In genomic region chr11:30316237-30316636, GRCh38 we compare ENCODE assay signal across 1 cellular context.
TF ChIP-seq lines count a peak whose summit lies in the region.

No MANE protein-coding gene starts in this region.

TF ChIP-seq in GM12878, 131 proteins besides CTCF, POLR2A, EP300 and RAD21 (continued from another document):
- TF ChIP-seq USF1 (IDR thresholded peaks at IDR 0.05; ENCODE audit: borderline replicate concordance, extremely low read length, insufficient read depth, low read depth, low read length) (no peak), NR2F1 (conservative IDR thresholded peaks at IDR 0.05) (no peak), RB1 (IDR thresholded peaks at IDR 0.05; ENCODE audit: borderline replicate concordance) (no peak), MYB (IDR thresholded peaks at IDR 0.05; ENCODE audit: borderline replicate concordance, low read depth, low read length) (no peak), ATF3 (IDR thresholded peaks at IDR 0.05; ENCODE audit: borderline replicate concordance, extremely low read depth, low read depth, low read length) (no peak), MEF2B (IDR thresholded peaks at IDR 0.05; ENCODE audit: partially characterized antibody, poor library complexity, severe bottlenecking) (no peak), ZNF622 (IDR thresholded peaks at IDR 0.05) (no peak), BMI1 (IDR thresholded peaks at IDR 0.05; ENCODE audit: borderline replicate concordance) (no peak), BCLAF1 (IDR thresholded peaks at IDR 0.05) (no peak)
